Comparison of ENCODE assay signal across 8 cellular contexts in genomic region chr1:43934279-43934985, GRCh38. TPM values are rescaled to one million over a fixed set of nuclear protein-coding genes. Genes with fewer than 3 reads are reported as not detected.
DNase-seq lines count a peak whose midpoint lies in the region; ATAC-seq, FAIRE-seq and TF ChIP-seq lines count a peak whose summit lies in the region.

No MANE protein-coding gene starts in this region.

- peaks cover 5% of the 10 kb centered on the region for H3K27me3 ChIP-seq in colonic mucosa
- H3K27me3 ChIP-seq in left lung = peaks cover 0 to 45% of the 10 kb centered on the region in 2 donors

- CTCF ChIA-PET in activated B cell treated with CpG ODN at 0.5 μM for 24 hours (lab: Charles Lee) = interaction anchor here (0.9 to 5.7 kb wide), 21 partner anchors 8 to 715 kb away, joined by 3 to 123 read pairs (median 4); partner anchors contain the start of genes DPH2 and IPO13

- peak; percentile 82 for DNase-seq in GM12892 (ENCODE audit: insufficient read length)
- peak; percentile 55 for DNase-seq in NCI-H2171 (lab: John Stamatoyannopoulos, UW)
- peak; percentile 37 for DNase-seq in activated B cell treated with CpG ODN at 0.5 μM for 24 hours
- peak; percentile 85 for DNase-seq in colonic mucosa
- peak; percentile 64 to 88 for DNase-seq in left lung
- peak; percentile 81 for DNase-seq in stimulated activated CD8-positive, alpha-beta memory T cell treated with anti-CD3 and anti-CD28 coated beads, Interleukin-4, amount 100 ng/mL, for 48 hours

- H3K9me3 Mint-ChIP-seq in activated B cell treated with CpG ODN at 0.5 μM for 24 hours = no peaks in the 10 kb centered on the region

- H3K27ac Mint-ChIP-seq in activated B cell treated with CpG ODN at 0.5 μM for 24 hours = no peak overlapping the region

- FAIRE-seq in GM12892 (lab: Jason Lieb, UNC) = peak; percentile 88

- intact Hi-C loops in activated B cell treated with CpG ODN at 0.5 μM for 24 hours (cut with micrococcal nuclease) = loop anchor here (1.0 to 5.0 kb wide), 4 partner anchors 98 to 707 kb away; partner anchors contain the start of gene SLC6A9
- intact Hi-C loops in colonic mucosa (cut with DNase I) = loop anchor here (10.0 kb wide), 2 partner anchors 110 to 400 kb away; partner anchors contain the start of gene PTPRF
- intact Hi-C loops in left lung (cut with DNase I) = loop anchor here (2.0 to 10.0 kb wide), 2 partner anchors 168 to 170 kb away; no protein-coding TSS in a partner anchor

- H3K36me3 ChIP-seq in colonic mucosa = no peaks in the 10 kb centered on the region
- H3K36me3 ChIP-seq in left lung = no peaks in the 10 kb centered on the region

- peak; percentile 85 for TF ChIP-seq CTCF in 22Rv1 (IDR thresholded peaks at IDR 0.05)
- no peak for TF ChIP-seq CTCF in activated B cell treated with CpG ODN at 0.5 μM for 24 hours (IDR thresholded peaks at IDR 0.05)
- TF ChIP-seq CTCF in colonic mucosa (IDR thresholded peaks at IDR 0.05) = peak; percentile 79
- peak; percentile 81 to 93 for TF ChIP-seq CTCF in left lung (IDR thresholded peaks at IDR 0.05)

- peak overlapping the region; percentile 62 for H3K4me3 Mint-ChIP-seq in activated B cell treated with CpG ODN at 0.5 μM for 24 hours

- ATAC-seq in activated B cell treated with CpG ODN at 0.5 μM for 24 hours (ENCODE audit: low read depth) = peak; percentile 67
- ATAC-seq in left lung = peak; percentile 87
- ATAC-seq in HG02840 (IDR thresholded peaks at IDR 0.05; ENCODE audit: low FRiP score, unreplicated experiment) = no peak

- peaks cover 18% of the 10 kb centered on the region for H3K4me1 ChIP-seq in colonic mucosa
- peaks cover 8 to 39% of the 10 kb centered on the region in 2 donors for H3K4me1 ChIP-seq in left lung

- peaks cover 22% of the 10 kb centered on the region for H3K27me3 Mint-ChIP-seq in activated B cell treated with CpG ODN at 0.5 μM for 24 hours

- H3K9me3 ChIP-seq in colonic mucosa = no peaks in the 10 kb centered on the region
- no peaks in the 10 kb centered on the region for H3K9me3 ChIP-seq in left lung

- POLR2A ChIA-PET in activated B cell treated with CpG ODN at 0.5 μM for 24 hours (lab: Charles Lee) = interaction anchor here (1.0 to 1.8 kb wide), 4 partner anchors 11 to 96 kb away, joined by 3 to 5 read pairs (median 3); partner anchors contain the start of genes IPO13 and SLC6A9

- peak overlapping the region; percentile 92 for H3K27ac ChIP-seq in 22Rv1
- H3K27ac ChIP-seq in colonic mucosa = peak overlapping the region; percentile 60
- no peak overlapping the region for H3K27ac ChIP-seq in left lung

- H3K4me3 ChIP-seq in colonic mucosa = no peak overlapping the region
- H3K4me3 ChIP-seq in left lung = no peak overlapping the region

- no peak for TF ChIP-seq POLR2A in GM12892 (IDR thresholded peaks at IDR 0.05; ENCODE audit: low read depth, low read length)

- peaks cover 19% of the 10 kb centered on the region for H3K4me1 Mint-ChIP-seq in activated B cell treated with CpG ODN at 0.5 μM for 24 hours

- peaks cover 2% of the 10 kb centered on the region for H3K36me3 Mint-ChIP-seq in activated B cell treated with CpG ODN at 0.5 μM for 24 hours (ENCODE audit: low read depth)

- H3K9ac ChIP-seq in colonic mucosa (ENCODE audit: low read depth in 2 of 2, low read length in 2 of 2) = peak overlapping the region; percentile 13 to 64

RNA-seq across cellular contexts. Expression of gene ARTN, which starts 0.8 kb away (rescaled TPM):
- 0.36 TPM for polyA plus RNA-seq in GM12892 (2012; ENCODE audit: missing spikeins)
- 0.20 TPM in 1 of 2 replicates, not detected in the other for total RNA-seq in activated B cell treated with CpG ODN at 0.5 μM for 24 hours
- 1 to 10 TPM; 5.1 to 8.3 TPM for total RNA-seq in colonic mucosa
- total RNA-seq in left lung = 1 to 10 TPM; 1.8 to 2.3 TPM

RNA-seq across cellular contexts. Expression of gene IPO13, which starts 12.3 kb away (rescaled TPM):
- polyA plus RNA-seq in GM12892 (2012; ENCODE audit: missing spikeins) = 8.2 TPM
- 18.0 and 24.8 TPM in 2 replicates for total RNA-seq in activated B cell treated with CpG ODN at 0.5 μM for 24 hours
- total RNA-seq in colonic mucosa = 10 to 100 TPM; 17.3 to 27.9 TPM
- 10 to 100 TPM; 26.8 to 33.4 TPM for total RNA-seq in left lung

RNA-seq across cellular contexts. Expression of gene DPH2, which starts 35.4 kb away (rescaled TPM):
- polyA plus RNA-seq in GM12892 (2012; ENCODE audit: missing spikeins) = 23.4 TPM
- total RNA-seq in activated B cell treated with CpG ODN at 0.5 μM for 24 hours (47.3 and 51.6 TPM in 2 replicates), colonic mucosa (10 to 100 TPM; 11.5 to 43.1 TPM), left lung (10 to 100 TPM; 13.5 to 23.4 TPM)

RNA-seq across cellular contexts. Expression of gene ATP6V0B, which starts 40.3 kb away (rescaled TPM):
- polyA plus RNA-seq in GM12892 (2012; ENCODE audit: missing spikeins) = 78.4 TPM
- total RNA-seq in activated B cell treated with CpG ODN at 0.5 μM for 24 hours = 75.5 and 80.9 TPM in 2 replicates
- 100 to 1,000 TPM; 183 to 270 TPM for total RNA-seq in colonic mucosa
- total RNA-seq in left lung = 100 to 1,000 TPM; 176 to 239 TPM

RNA-seq across cellular contexts. Expression of gene B4GALT2, which starts 44.6 kb away (rescaled TPM):
- 19.9 TPM for polyA plus RNA-seq in GM12892 (2012; ENCODE audit: missing spikeins)
- 8.1 and 8.3 TPM in 2 replicates for total RNA-seq in activated B cell treated with CpG ODN at 0.5 μM for 24 hours
- 10 to 100 TPM; 26.6 to 38.5 TPM for total RNA-seq in colonic mucosa
- total RNA-seq in left lung = 10 to 100 TPM; 39.1 to 50.1 TPM

Comparison
In these comparisons a context has a peak if more than half of its experiments do, and no peak if none do; other contexts are left out.
1. H3K27ac ChIP-seq: peak in 22Rv1 (single experiment) and colonic mucosa (single experiment); none in left lung (0 of 2).
2. Peak in every context shown above with its lines, with median percentiles within 50 percentile points of each other: DNase-seq.